ENCODE assay signal across 20 cellular contexts in the genomic region with DNA sequence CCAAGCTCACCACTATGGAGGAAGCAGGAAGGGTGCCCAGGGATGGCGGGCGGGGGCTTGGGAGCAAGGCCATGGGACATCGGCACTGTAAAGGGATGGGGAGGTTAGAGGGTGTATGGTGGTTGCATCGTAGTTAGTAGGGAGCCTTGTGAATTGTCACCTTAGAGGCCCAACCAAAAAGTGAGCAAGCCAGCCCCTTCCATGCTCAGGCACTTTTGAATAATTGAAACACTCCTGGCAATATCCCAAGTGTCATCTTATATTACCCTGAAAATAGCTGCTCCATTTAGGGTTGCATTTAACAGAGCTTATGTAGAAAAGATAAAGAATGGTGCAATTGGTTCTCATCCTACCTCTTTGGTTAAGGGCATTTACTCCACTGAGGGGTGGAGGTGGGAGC.
A peak's percentile ranks its signal among the peaks of the same experiment; 100 is the strongest.
DNase-seq lines count a peak whose midpoint lies in the region; TF ChIP-seq lines count a peak whose summit lies in the region.
"Had no signal": no experiment of that assay in that cellular context is flagged by ENCODE, and none has a peak within 500 bp of the region (broad histone marks: within the 10 kb centered on the region; RNA-seq: fewer than 3 reads in every experiment).

No MANE protein-coding gene starts in this region.

- no peaks in the 10 kb centered on the region for H3K9me2 ChIP-seq in MM.1S (replicated peaks; ENCODE audit: insufficient read depth, low read length)
- H3K9me2 ChIP-seq: SK-N-SH had no signal

- H3K27ac ChIP-seq in MM.1S (ENCODE audit: low read length): no peak overlapping the region
- H3K27ac ChIP-seq: 22Rv1, RWPE1 had no signal

- H3K4me1 Mint-ChIP-seq in nephron progenitor cell: peaks cover 24% of the 10 kb centered on the region
- no peaks in the 10 kb centered on the region for H3K4me1 Mint-ChIP-seq in activated naive CD8-positive, alpha-beta T cell treated with anti-CD3 and anti-CD28 coated beads for 36 hours
- H3K4me1 Mint-ChIP-seq: IgD-negative memory B cell had no signal

- H3K4me3 ChIP-seq in MM.1S (ENCODE audit: low read length): no peak overlapping the region

- H3K36me3 Mint-ChIP-seq in nephron progenitor cell (ENCODE audit: low read depth): no peaks in the 10 kb centered on the region
- no peaks in the 10 kb centered on the region for H3K36me3 Mint-ChIP-seq in activated naive CD8-positive, alpha-beta T cell treated with anti-CD3 and anti-CD28 coated beads for 36 hours
- H3K36me3 Mint-ChIP-seq: CD8-positive, alpha-beta T cell; IgD-negative memory B cell had no signal

- peak overlapping the region; percentile 55 for H3K27ac Mint-ChIP-seq in nephron progenitor cell
- H3K27ac Mint-ChIP-seq in activated naive CD8-positive, alpha-beta T cell treated with anti-CD3 and anti-CD28 coated beads for 36 hours: no peak overlapping the region
- H3K27ac Mint-ChIP-seq: CD8-positive, alpha-beta T cell; IgD-negative memory B cell had no signal

- H4K20me1 ChIP-seq in MM.1S (ENCODE audit: insufficient read depth, low read length): no peaks in the 10 kb centered on the region

- no peak overlapping the region for H3K4me2 ChIP-seq in MM.1S (ENCODE audit: low read depth, low read length)
- H3K4me2 ChIP-seq: SK-N-SH had no signal

- H3K9ac ChIP-seq in MM.1S (ENCODE audit: low read length): no peak overlapping the region
- H3K9ac ChIP-seq: SK-N-SH had no signal

- DNase-seq in DMS 273 (lab: John Stamatoyannopoulos, UW; ENCODE audit: unreplicated experiment) (peak; percentile 52), DMS 273 treated with DMSO at 0.1 percent for 48 hours (lab: John Stamatoyannopoulos, UW) (no peak), NCI-H187 treated with DMSO at 0.1 percent for 48 hours (lab: John Stamatoyannopoulos, UW) (peak; percentile 15), NCI-H524 treated with DMSO at 0.1 percent for 48 hours (lab: John Stamatoyannopoulos, UW) (peak; percentile 60), nephron progenitor cell (no peak), retina (no peak), MM.1S (no peak)
- DNase-seq in activated naive CD8-positive, alpha-beta T cell treated with anti-CD3 and anti-CD28 coated beads for 36 hours: no peak
- DNase-seq: AML-193; C1 segment of cervical spinal cord; CD8-positive, alpha-beta T cell; Karpas-422; NCI-H1436 treated with DMSO at 0.1 percent for 48 hours; NCI-H2029; SHP77 treated with DMSO at 0.1 percent for 48 hours; SK-N-SH; T-helper 2 cell had no signal

- H3K27me3 Mint-ChIP-seq in nephron progenitor cell (ENCODE audit: low read depth, poor library complexity): peaks cover 3% of the 10 kb centered on the region
- H3K27me3 Mint-ChIP-seq in activated naive CD8-positive, alpha-beta T cell treated with anti-CD3 and anti-CD28 coated beads for 36 hours: peaks cover 15% of the 10 kb centered on the region
- H3K27me3 Mint-ChIP-seq: IgD-negative memory B cell had no signal

- peaks cover 4% of the 10 kb centered on the region for H3K9me3 Mint-ChIP-seq in nephron progenitor cell
- H3K9me3 Mint-ChIP-seq in activated naive CD8-positive, alpha-beta T cell treated with anti-CD3 and anti-CD28 coated beads for 36 hours: peaks cover 2% of the 10 kb centered on the region
- H3K9me3 Mint-ChIP-seq: CD8-positive, alpha-beta T cell had no signal

- TF ChIP-seq CTCF in nephron progenitor cell (IDR thresholded peaks at IDR 0.05) (no peak), MM.1S (IDR thresholded peaks at IDR 0.05; ENCODE audit: low read length) (no peak)

- H3F3A ChIP-seq in MM.1S (ENCODE audit: insufficient read depth, low read length): no peaks in the 10 kb centered on the region

- no peak overlapping the region for H3K4me3 Mint-ChIP-seq in nephron progenitor cell
- no peak overlapping the region for H3K4me3 Mint-ChIP-seq in activated naive CD8-positive, alpha-beta T cell treated with anti-CD3 and anti-CD28 coated beads for 36 hours
- H3K4me3 Mint-ChIP-seq: CD8-positive, alpha-beta T cell; IgD-negative memory B cell had no signal

- no peaks in the 10 kb centered on the region for H3K4me1 ChIP-seq in MM.1S (ENCODE audit: low read length)

- H3K36me3 ChIP-seq in MM.1S (replicated peaks; ENCODE audit: insufficient read depth, low read length): no peaks in the 10 kb centered on the region

- H2AFZ ChIP-seq in MM.1S (ENCODE audit: low read length): no peak overlapping the region

- H3K27me3 ChIP-seq in MM.1S (replicated peaks; ENCODE audit: insufficient read depth, low read length): no peaks in the 10 kb centered on the region

- H3K79me2 ChIP-seq in MM.1S (ENCODE audit: low read length): no peaks in the 10 kb centered on the region

- no peaks in the 10 kb centered on the region for H3K9me3 ChIP-seq in MM.1S (replicated peaks; ENCODE audit: insufficient read depth, low read length)
- H3K9me3 ChIP-seq: SK-N-SH had no signal

Comparison
In these comparisons a context has a peak if more than half of its experiments do, and no peak if none do; other contexts are left out.
1. DNase-seq: peak in DMS 273 (single experiment), NCI-H187 treated with DMSO at 0.1 percent for 48 hours (single experiment) and NCI-H524 treated with DMSO at 0.1 percent for 48 hours (single experiment); none in DMS 273 treated with DMSO at 0.1 percent for 48 hours (single experiment), nephron progenitor cell (single experiment), retina (single experiment), MM.1S (single experiment) and activated naive CD8-positive, alpha-beta T cell treated with anti-CD3 and anti-CD28 coated beads for 36 hours (single experiment).